ENCODE assay signal across 19 cellular contexts in the genomic region with DNA sequence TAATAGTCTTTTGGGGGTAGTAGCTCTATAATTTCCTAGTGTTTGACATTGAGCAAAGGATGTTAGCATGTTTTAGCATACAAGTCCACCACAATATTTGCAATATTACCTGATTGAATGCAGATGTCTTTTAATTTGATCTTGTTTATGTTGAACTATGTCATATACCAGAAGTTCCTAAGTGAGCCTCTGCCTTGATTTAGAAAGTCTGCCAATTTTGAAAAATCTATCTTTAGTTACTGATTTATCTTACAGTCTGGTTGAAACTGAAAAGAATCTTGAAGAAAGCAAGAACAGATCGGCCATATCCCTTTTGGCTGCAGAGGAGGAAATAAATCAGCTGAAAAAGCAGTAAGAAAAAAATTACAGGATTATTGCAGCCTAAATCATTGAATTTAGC. TPM values are rescaled to one million over a fixed set of nuclear protein-coding genes. Genes with fewer than 3 reads are reported as not detected.
"Had no signal": no experiment of that assay in that cellular context is flagged by ENCODE, and none has a peak within 500 bp of the region (broad histone marks: within the 10 kb centered on the region; RNA-seq: fewer than 3 reads in every experiment).

No MANE protein-coding gene starts in this region.

- H3K27ac ChIP-seq: RWPE1 had no signal

- DNase-seq: KBM-7, NCI-H1092, NCI-H1105 treated with DMSO at 0.1 percent for 48 hours, NCI-H1417 treated with DMSO at 0.1 percent for 48 hours, NCI-H146, NCI-H1694 treated with DMSO at 0.1 percent for 48 hours, NCI-H1930, NCI-H2081, NCI-H2107, NCI-H2227 treated with DMSO at 0.1 percent for 48 hours, NCI-H524, NCI-H526 treated with DMSO at 0.1 percent for 48 hours, NCI-H748 treated with DMSO at 0.1 percent for 48 hours, SHP77, SW 1271 had no signal

RNA-seq across cellular contexts. Expression of gene SPATA18, which starts 18.5 kb away (rescaled TPM):
- total RNA-seq: HT-29, LHCN-M2, SK-MEL-5 had no signal

RNA-seq across cellular contexts. Expression of gene LRRC66, which starts 49.4 kb away (rescaled TPM):
- total RNA-seq: SK-MEL-5 had no signal
